1 cellular context compared by ENCODE assay signal in the genomic region with DNA sequence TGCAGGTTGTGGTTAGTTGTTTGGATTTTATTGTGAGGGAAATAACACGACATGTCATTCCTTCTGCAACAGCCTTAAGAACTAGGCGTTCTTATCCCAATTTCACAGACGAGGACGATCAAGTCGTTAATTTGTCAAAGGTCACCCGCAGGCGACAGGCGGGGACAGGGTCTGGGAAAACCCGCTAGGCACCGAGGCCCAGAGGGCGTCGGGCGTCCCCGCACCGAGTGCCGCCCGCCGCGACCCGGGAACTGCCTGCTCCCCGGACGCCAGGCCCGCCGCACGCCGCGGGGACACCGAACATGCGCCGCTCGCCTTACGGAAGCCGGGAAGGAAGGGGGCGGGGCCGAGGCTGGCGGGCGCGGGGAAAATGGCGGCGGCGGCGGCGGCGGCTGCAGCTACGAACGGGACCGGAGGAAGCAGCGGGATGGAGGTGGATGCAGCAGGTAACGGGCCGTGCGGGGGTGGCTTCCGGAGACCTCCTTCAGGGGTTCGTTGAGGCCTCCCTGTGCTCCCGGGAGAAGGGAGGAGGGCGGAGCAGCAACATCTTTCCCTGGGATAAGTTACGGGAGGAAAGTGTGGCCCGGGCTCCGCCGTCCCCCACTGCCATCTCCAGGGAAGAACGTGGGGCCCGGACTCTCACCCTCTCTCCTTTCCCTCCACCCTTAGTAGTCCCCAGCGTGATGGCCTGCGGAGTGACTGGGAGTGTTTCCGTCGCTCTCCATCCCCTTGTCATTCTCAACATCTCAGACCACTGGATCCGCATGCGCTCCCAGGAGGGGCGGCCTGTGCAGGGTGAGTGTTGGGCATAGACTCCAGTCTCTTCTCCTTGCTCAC.
TF ChIP-seq lines count a peak whose summit lies in the region.

A gene (plus strand): TSS at position 349 of the 837 bp plus-strand sequence. CDS start 22 bp downstream, at position 371.

TF ChIP-seq in K562, 482 proteins besides CTCF, POLR2A, EP300 and RAD21 (continued from another document and continues in another):
- TF ChIP-seq CBX5 (IDR thresholded peaks at IDR 0.05; ENCODE audit: borderline replicate concordance, low read depth): 0 out of 2 replicates have a peak, but pooled peaks have one; percentile 35
- TF ChIP-seq KLF10 (CRISPR knock-in tag; IDR thresholded peaks at IDR 0.05): no peak
- peak; percentile 66 for TF ChIP-seq HCFC1 (IDR thresholded peaks at IDR 0.05; ENCODE audit: low read depth, low read length)
- TF ChIP-seq, protein P1, sequence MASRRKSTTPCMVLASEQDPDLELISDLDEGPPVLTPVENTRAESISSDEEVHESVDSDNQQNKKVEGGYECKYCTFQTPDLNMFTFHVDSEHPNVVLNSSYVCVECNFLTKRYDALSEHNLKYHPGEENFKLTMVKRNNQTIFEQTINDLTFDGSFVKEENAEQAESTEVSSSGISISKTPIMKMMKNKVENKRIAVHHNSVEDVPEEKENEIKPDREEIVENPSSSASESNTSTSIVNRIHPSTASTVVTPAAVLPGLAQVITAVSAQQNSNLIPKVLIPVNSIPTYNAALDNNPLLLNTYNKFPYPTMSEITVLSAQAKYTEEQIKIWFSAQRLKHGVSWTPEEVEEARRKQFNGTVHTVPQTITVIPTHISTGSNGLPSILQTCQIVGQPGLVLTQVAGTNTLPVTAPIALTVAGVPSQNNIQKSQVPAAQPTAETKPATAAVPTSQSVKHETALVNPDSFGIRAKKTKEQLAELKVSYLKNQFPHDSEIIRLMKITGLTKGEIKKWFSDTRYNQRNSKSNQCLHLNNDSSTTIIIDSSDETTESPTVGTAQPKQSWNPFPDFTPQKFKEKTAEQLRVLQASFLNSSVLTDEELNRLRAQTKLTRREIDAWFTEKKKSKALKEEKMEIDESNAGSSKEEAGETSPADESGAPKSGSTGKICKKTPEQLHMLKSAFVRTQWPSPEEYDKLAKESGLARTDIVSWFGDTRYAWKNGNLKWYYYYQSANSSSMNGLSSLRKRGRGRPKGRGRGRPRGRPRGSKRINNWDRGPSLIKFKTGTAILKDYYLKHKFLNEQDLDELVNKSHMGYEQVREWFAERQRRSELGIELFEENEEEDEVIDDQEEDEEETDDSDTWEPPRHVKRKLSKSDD (conservative IDR thresholded peaks at IDR 0.05; ENCODE audit: low read length): peak; percentile 55; the same call in 1 of the 2 replicates
- TF ChIP-seq, protein P2, sequence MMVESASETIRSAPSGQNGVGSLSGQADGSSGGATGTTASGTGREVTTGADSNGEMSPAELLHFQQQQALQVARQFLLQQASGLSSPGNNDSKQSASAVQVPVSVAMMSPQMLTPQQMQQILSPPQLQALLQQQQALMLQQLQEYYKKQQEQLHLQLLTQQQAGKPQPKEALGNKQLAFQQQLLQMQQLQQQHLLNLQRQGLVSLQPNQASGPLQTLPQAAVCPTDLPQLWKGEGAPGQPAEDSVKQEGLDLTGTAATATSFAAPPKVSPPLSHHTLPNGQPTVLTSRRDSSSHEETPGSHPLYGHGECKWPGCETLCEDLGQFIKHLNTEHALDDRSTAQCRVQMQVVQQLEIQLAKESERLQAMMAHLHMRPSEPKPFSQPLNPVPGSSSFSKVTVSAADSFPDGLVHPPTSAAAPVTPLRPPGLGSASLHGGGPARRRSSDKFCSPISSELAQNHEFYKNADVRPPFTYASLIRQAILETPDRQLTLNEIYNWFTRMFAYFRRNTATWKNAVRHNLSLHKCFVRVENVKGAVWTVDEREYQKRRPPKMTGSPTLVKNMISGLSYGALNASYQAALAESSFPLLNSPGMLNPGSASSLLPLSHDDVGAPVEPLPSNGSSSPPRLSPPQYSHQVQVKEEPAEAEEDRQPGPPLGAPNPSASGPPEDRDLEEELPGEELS (CRISPR knock-in tag; IDR thresholded peaks at IDR 0.05; ENCODE audit: borderline replicate concordance): peak; percentile 99
- no peak for TF ChIP-seq CHD4 (IDR thresholded peaks at IDR 0.05; ENCODE audit: insufficient read depth, insufficient replicate concordance, low read depth, low read length, poor library complexity, severe bottlenecking)
- TF ChIP-seq KHSRP (IDR thresholded peaks at IDR 0.05): no peak
- TF ChIP-seq ZC3H4 (CRISPR knock-in tag; IDR thresholded peaks at IDR 0.05; ENCODE audit: borderline replicate concordance): no peak
- TF ChIP-seq IRF2 (CRISPR knock-in tag; IDR thresholded peaks at IDR 0.05): peak; percentile 91
- TF ChIP-seq IFI16 (CRISPR knock-in tag; IDR thresholded peaks at IDR 0.05): no peak
- no peak for TF ChIP-seq PTBP1 (IDR thresholded peaks at IDR 0.05; ENCODE audit: low read depth, low read length)
- no peak for TF ChIP-seq KDM1A (IDR thresholded peaks at IDR 0.05)
- TF ChIP-seq, protein P3, sequence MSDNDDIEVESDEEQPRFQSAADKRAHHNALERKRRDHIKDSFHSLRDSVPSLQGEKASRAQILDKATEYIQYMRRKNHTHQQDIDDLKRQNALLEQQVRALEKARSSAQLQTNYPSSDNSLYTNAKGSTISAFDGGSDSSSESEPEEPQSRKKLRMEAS (CRISPR knock-in tag; IDR thresholded peaks at IDR 0.05): peak; percentile 100
- TF ChIP-seq JUND (IDR thresholded peaks at IDR 0.05; ENCODE audit: borderline replicate concordance, low read depth, low read length): peak; percentile 9
- TF ChIP-seq JUND (tag; IDR thresholded peaks at IDR 0.05; ENCODE audit: borderline replicate concordance, low read depth, low read length): peak; percentile 45; the same call in 2 of the 3 replicates
- TF ChIP-seq SRSF7 (optimal IDR thresholded peaks at IDR 0.05; ENCODE audit: low read depth, low read length): no peak
- peak; percentile 57 for TF ChIP-seq NCOR1 (IDR thresholded peaks at IDR 0.05)
- TF ChIP-seq ZFPM2 (CRISPR knock-in tag; IDR thresholded peaks at IDR 0.05): no peak
- no peak for TF ChIP-seq HDGF (IDR thresholded peaks at IDR 0.05)
- peak; percentile 93 for TF ChIP-seq ZNF76 (CRISPR knock-in tag; IDR thresholded peaks at IDR 0.05; ENCODE audit: borderline replicate concordance)
- TF ChIP-seq PCBP1 (IDR thresholded peaks at IDR 0.05; ENCODE audit: low read depth, low read length, poor library complexity, severe bottlenecking): peak; percentile 82
- TF ChIP-seq ZNF644 (tag; IDR thresholded peaks at IDR 0.05; ENCODE audit: low read depth): no peak
- TF ChIP-seq, protein P4, sequence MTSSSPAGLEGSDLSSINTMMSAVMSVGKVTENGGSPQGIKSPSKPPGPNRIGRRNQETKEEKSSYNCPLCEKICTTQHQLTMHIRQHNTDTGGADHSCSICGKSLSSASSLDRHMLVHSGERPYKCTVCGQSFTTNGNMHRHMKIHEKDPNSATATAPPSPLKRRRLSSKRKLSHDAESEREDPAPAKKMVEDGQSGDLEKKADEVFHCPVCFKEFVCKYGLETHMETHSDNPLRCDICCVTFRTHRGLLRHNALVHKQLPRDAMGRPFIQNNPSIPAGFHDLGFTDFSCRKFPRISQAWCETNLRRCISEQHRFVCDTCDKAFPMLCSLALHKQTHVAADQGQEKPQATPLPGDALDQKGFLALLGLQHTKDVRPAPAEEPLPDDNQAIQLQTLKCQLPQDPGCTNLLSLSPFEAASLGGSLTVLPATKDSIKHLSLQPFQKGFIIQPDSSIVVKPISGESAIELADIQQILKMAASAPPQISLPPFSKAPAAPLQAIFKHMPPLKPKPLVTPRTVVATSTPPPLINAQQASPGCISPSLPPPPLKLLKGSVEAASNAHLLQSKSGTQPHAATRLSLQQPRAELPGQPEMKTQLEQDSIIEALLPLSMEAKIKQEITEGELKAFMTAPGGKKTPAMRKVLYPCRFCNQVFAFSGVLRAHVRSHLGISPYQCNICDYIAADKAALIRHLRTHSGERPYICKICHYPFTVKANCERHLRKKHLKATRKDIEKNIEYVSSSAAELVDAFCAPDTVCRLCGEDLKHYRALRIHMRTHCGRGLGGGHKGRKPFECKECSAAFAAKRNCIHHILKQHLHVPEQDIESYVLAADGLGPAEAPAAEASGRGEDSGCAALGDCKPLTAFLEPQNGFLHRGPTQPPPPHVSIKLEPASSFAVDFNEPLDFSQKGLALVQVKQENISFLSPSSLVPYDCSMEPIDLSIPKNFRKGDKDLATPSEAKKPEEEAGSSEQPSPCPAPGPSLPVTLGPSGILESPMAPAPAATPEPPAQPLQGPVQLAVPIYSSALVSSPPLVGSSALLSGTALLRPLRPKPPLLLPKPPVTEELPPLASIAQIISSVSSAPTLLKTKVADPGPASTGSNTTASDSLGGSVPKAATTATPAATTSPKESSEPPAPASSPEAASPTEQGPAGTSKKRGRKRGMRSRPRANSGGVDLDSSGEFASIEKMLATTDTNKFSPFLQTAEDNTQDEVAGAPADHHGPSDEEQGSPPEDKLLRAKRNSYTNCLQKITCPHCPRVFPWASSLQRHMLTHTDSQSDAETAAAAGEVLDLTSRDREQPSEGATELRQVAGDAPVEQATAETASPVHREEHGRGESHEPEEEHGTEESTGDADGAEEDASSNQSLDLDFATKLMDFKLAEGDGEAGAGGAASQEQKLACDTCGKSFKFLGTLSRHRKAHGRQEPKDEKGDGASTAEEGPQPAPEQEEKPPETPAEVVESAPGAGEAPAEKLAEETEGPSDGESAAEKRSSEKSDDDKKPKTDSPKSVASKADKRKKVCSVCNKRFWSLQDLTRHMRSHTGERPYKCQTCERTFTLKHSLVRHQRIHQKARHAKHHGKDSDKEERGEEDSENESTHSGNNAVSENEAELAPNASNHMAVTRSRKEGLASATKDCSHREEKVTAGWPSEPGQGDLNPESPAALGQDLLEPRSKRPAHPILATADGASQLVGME (CRISPR knock-in tag; IDR thresholded peaks at IDR 0.05): peak; percentile 82; the same call in 1 of the 2 replicates
- TF ChIP-seq C11orf30 (IDR thresholded peaks at IDR 0.05; ENCODE audit: low read depth): peak; percentile 83
- no peak for TF ChIP-seq PHB2 (IDR thresholded peaks at IDR 0.05; ENCODE audit: low read depth)
- no peak for TF ChIP-seq ETV1 (tag; conservative IDR thresholded peaks at IDR 0.05; ENCODE audit: low read depth)
- no peak for TF ChIP-seq NR2F6 (CRISPR knock-in tag; IDR thresholded peaks at IDR 0.05)
- TF ChIP-seq, protein P5, sequence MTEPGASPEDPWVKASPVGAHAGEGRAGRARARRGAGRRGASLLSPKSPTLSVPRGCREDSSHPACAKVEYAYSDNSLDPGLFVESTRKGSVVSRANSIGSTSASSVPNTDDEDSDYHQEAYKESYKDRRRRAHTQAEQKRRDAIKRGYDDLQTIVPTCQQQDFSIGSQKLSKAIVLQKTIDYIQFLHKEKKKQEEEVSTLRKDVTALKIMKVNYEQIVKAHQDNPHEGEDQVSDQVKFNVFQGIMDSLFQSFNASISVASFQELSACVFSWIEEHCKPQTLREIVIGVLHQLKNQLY (CRISPR knock-in tag; conservative IDR thresholded peaks at IDR 0.05): peak in 1 of 2 experiments; percentile 97; a peak in 2 of 4 replicates
- no peak; a peak in 1 of 4 replicates for TF ChIP-seq FOXK2 (conservative IDR thresholded peaks at IDR 0.05 in 1 of 2, IDR thresholded peaks at IDR 0.05 in 1 of 2; ENCODE audit: low read depth in 2 of 2)
- TF ChIP-seq FOXA3 (CRISPR knock-in tag; conservative IDR thresholded peaks at IDR 0.05 in 1 of 2, IDR thresholded peaks at IDR 0.05 in 1 of 2): peak; percentile 30 to 83; a peak in 2 of 4 replicates
- TF ChIP-seq ZFX (CRISPR knock-in tag; IDR thresholded peaks at IDR 0.05): peak; percentile 98
- no peak; the same call in 1 of the 2 replicates for TF ChIP-seq JUNB (CRISPR knock-in tag; conservative IDR thresholded peaks at IDR 0.05)
- TF ChIP-seq, protein P6, sequence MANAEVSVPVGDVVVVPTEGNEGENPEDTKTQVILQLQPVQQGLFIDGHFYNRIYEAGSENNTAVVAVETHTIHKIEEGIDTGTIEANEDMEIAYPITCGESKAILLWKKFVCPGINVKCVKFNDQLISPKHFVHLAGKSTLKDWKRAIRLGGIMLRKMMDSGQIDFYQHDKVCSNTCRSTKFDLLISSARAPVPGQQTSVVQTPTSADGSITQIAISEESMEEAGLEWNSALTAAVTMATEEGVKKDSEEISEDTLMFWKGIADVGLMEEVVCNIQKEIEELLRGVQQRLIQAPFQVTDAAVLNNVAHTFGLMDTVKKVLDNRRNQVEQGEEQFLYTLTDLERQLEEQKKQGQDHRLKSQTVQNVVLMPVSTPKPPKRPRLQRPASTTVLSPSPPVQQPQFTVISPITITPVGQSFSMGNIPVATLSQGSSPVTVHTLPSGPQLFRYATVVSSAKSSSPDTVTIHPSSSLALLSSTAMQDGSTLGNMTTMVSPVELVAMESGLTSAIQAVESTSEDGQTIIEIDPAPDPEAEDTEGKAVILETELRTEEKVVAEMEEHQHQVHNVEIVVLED (CRISPR knock-in tag; IDR thresholded peaks at IDR 0.05): peak; percentile 72
- peak; percentile 73 for TF ChIP-seq NEUROD1 (IDR thresholded peaks at IDR 0.05; ENCODE audit: borderline replicate concordance, low read depth, low read length, partially characterized antibody)
- TF ChIP-seq ZNF77 (CRISPR knock-in tag; IDR thresholded peaks at IDR 0.05): no peak; the same call in 1 of the 2 replicates
- TF ChIP-seq, protein P7, sequence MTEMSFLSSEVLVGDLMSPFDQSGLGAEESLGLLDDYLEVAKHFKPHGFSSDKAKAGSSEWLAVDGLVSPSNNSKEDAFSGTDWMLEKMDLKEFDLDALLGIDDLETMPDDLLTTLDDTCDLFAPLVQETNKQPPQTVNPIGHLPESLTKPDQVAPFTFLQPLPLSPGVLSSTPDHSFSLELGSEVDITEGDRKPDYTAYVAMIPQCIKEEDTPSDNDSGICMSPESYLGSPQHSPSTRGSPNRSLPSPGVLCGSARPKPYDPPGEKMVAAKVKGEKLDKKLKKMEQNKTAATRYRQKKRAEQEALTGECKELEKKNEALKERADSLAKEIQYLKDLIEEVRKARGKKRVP (CRISPR knock-in tag; IDR thresholded peaks at IDR 0.05): 0 out of 2 replicates have a peak, but pooled peaks have one; percentile 27
- TF ChIP-seq, protein P8, sequence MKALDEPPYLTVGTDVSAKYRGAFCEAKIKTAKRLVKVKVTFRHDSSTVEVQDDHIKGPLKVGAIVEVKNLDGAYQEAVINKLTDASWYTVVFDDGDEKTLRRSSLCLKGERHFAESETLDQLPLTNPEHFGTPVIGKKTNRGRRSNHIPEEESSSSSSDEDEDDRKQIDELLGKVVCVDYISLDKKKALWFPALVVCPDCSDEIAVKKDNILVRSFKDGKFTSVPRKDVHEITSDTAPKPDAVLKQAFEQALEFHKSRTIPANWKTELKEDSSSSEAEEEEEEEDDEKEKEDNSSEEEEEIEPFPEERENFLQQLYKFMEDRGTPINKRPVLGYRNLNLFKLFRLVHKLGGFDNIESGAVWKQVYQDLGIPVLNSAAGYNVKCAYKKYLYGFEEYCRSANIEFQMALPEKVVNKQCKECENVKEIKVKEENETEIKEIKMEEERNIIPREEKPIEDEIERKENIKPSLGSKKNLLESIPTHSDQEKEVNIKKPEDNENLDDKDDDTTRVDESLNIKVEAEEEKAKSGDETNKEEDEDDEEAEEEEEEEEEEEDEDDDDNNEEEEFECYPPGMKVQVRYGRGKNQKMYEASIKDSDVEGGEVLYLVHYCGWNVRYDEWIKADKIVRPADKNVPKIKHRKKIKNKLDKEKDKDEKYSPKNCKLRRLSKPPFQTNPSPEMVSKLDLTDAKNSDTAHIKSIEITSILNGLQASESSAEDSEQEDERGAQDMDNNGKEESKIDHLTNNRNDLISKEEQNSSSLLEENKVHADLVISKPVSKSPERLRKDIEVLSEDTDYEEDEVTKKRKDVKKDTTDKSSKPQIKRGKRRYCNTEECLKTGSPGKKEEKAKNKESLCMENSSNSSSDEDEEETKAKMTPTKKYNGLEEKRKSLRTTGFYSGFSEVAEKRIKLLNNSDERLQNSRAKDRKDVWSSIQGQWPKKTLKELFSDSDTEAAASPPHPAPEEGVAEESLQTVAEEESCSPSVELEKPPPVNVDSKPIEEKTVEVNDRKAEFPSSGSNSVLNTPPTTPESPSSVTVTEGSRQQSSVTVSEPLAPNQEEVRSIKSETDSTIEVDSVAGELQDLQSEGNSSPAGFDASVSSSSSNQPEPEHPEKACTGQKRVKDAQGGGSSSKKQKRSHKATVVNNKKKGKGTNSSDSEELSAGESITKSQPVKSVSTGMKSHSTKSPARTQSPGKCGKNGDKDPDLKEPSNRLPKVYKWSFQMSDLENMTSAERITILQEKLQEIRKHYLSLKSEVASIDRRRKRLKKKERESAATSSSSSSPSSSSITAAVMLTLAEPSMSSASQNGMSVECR (CRISPR knock-in tag; IDR thresholded peaks at IDR 0.05): peak; percentile 95
- no peak for TF ChIP-seq ZNF121 (CRISPR knock-in tag; conservative IDR thresholded peaks at IDR 0.05)
- TF ChIP-seq CBX2 (IDR thresholded peaks at IDR 0.05; ENCODE audit: insufficient read depth, low read length, poor library complexity, severe bottlenecking): no peak
